In genomic region chr18:48453330-48454063, GRCh38 we compare ENCODE assay signal across 17 cellular contexts. TPM values are rescaled to one million over a fixed set of nuclear protein-coding genes. Genes with fewer than 3 reads are reported as not detected.
DNase-seq lines count a peak whose midpoint lies in the region; ATAC-seq, FAIRE-seq and TF ChIP-seq lines count a peak whose summit lies in the region.
"Had no signal": no experiment of that assay in that cellular context is flagged by ENCODE, and none has a peak within 500 bp of the region (broad histone marks: within the 10 kb centered on the region; RNA-seq: fewer than 3 reads in every experiment).

No MANE protein-coding gene starts in this region.

- H3K9me3 Mint-ChIP-seq in MCF 10A (ENCODE audit: unreplicated experiment): no peaks in the 10 kb centered on the region
- no peaks in the 10 kb centered on the region for H3K9me3 Mint-ChIP-seq in activated CD4-positive, alpha-beta memory T cell treated with anti-CD3 and anti-CD28 coated beads for 36 hours
- H3K9me3 Mint-ChIP-seq: activated T-helper 17 cell treated with anti-CD3 and anti-CD28 coated beads, Interleukin-2, amount 50 U/mL, for 72 hours had no signal

- H3K27me3 Mint-ChIP-seq in MCF 10A (ENCODE audit: insufficient read depth, unreplicated experiment): no peaks in the 10 kb centered on the region
- peaks cover 18% of the 10 kb centered on the region for H3K27me3 Mint-ChIP-seq in activated CD4-positive, alpha-beta memory T cell treated with anti-CD3 and anti-CD28 coated beads for 36 hours

- intact Hi-C loops in MCF 10A (cut with micrococcal nuclease): no loop called here
- intact Hi-C loops in activated CD4-positive, alpha-beta memory T cell treated with anti-CD3 and anti-CD28 coated beads for 36 hours (cut with micrococcal nuclease): no loop called here

- DNase-seq in HPDE6-E6E7 (ENCODE audit: extremely low spot score) (peak; percentile 55), MCF 10A (ENCODE audit: unreplicated experiment) (no peak), left lobe of liver (ENCODE audit: low spot score) (peak; percentile 57), small intestine (peak; percentile 76)
- DNase-seq in activated CD4-positive, alpha-beta memory T cell treated with anti-CD3 and anti-CD28 coated beads for 36 hours: no peak
- DNase-seq: activated CD8-positive, alpha-beta T cell treated with anti-CD3 and anti-CD28 coated beads, Interleukin-2, amount 10 ng/mL, durations not matched to agents 7 days and 5 days; CD4-positive, alpha-beta memory T cell; colonic mucosa; glutamatergic neuron; mucosa of descending colon; NCI-H2029 treated with DMSO at 0.1 percent for 48 hours; NCI-H774 had no signal

- TF ChIP-seq CTCF in MCF 10A (IDR thresholded peaks at IDR 0.05; ENCODE audit: unreplicated experiment): no peak

- POLR2A ChIA-PET in MCF 10A (lab: Yijun Ruan, JAX): no interaction called here
- POLR2A ChIA-PET in activated CD4-positive, alpha-beta memory T cell treated with anti-CD3 and anti-CD28 coated beads for 36 hours (lab: Charles Lee): no interaction called here

- H3K9me3 ChIP-seq in small intestine (ENCODE audit: control insufficient read depth, low read depth): no peaks in the 10 kb centered on the region
- H3K9me3 ChIP-seq: colonic mucosa, mucosa of descending colon had no signal

- peak; percentile 52 for ATAC-seq in left lobe of liver
- no peak for ATAC-seq in GM19395 (IDR thresholded peaks at IDR 0.05; ENCODE audit: unreplicated experiment)
- no peak for ATAC-seq in GM19324 (IDR thresholded peaks at IDR 0.05; ENCODE audit: low FRiP score, unreplicated experiment)
- no peak for ATAC-seq in GM18858 (IDR thresholded peaks at IDR 0.05; ENCODE audit: unreplicated experiment)
- ATAC-seq: activated CD8-positive, alpha-beta T cell treated with anti-CD3 and anti-CD28 coated beads, Interleukin-2, amount 10 ng/mL, durations not matched to agents 7 days and 5 days; activated T-helper 17 cell treated with anti-CD3 and anti-CD28 coated beads, Interleukin-2, amount 50 U/mL, for 72 hours; mucosa of descending colon had no signal

- no TSS peak for BruUV-seq in MCF 10A (replicated peaks; lab: Mats Ljungman, UMichigan)

- WGBS in small intestine, 3 donors: 32 to 62% (median 48%) methylated on average over 9 of the region's 9 CpGs

- H3K4me1 ChIP-seq in small intestine (ENCODE audit: control insufficient read depth in 2 of 2, insufficient read depth in 1 of 2, low read depth in 1 of 2, low read length in 1 of 2): peaks cover 0 to 11% of the 10 kb centered on the region in 2 donors
- H3K4me1 ChIP-seq: colonic mucosa had no signal

- H3K27ac Mint-ChIP-seq in MCF 10A (ENCODE audit: low read depth, unreplicated experiment): peak overlapping the region; percentile 95
- H3K27ac Mint-ChIP-seq in activated CD4-positive, alpha-beta memory T cell treated with anti-CD3 and anti-CD28 coated beads for 36 hours: no peak overlapping the region
- H3K27ac Mint-ChIP-seq: activated CD8-positive, alpha-beta T cell treated with anti-CD3 and anti-CD28 coated beads, Interleukin-2, amount 10 ng/mL, durations not matched to agents 7 days and 5 days; activated T-helper 17 cell treated with anti-CD3 and anti-CD28 coated beads, Interleukin-2, amount 50 U/mL, for 72 hours had no signal

- no peaks in the 10 kb centered on the region for H3K36me3 Mint-ChIP-seq in MCF 10A (ENCODE audit: insufficient read depth, unreplicated experiment)
- no peaks in the 10 kb centered on the region for H3K36me3 Mint-ChIP-seq in activated CD4-positive, alpha-beta memory T cell treated with anti-CD3 and anti-CD28 coated beads for 36 hours
- H3K36me3 Mint-ChIP-seq: CD4-positive, alpha-beta memory T cell had no signal

- H3K4me3 Mint-ChIP-seq in MCF 10A (ENCODE audit: unreplicated experiment): no peak overlapping the region
- no peak overlapping the region for H3K4me3 Mint-ChIP-seq in activated CD4-positive, alpha-beta memory T cell treated with anti-CD3 and anti-CD28 coated beads for 36 hours
- H3K4me3 Mint-ChIP-seq: activated CD8-positive, alpha-beta T cell treated with anti-CD3 and anti-CD28 coated beads, Interleukin-2, amount 10 ng/mL, durations not matched to agents 7 days and 5 days; activated T-helper 17 cell treated with anti-CD3 and anti-CD28 coated beads, Interleukin-2, amount 50 U/mL, for 72 hours had no signal

- H3K27ac ChIP-seq in small intestine (ENCODE audit: low read depth in 1 of 2, low read length in 1 of 2): peak overlapping the region; percentile 6 to 55
- H3K27ac ChIP-seq: colonic mucosa, VCaP had no signal

- peaks cover 23% of the 10 kb centered on the region for H3K4me1 Mint-ChIP-seq in MCF 10A (ENCODE audit: insufficient read depth, unreplicated experiment)
- peaks cover 30% of the 10 kb centered on the region for H3K4me1 Mint-ChIP-seq in activated CD4-positive, alpha-beta memory T cell treated with anti-CD3 and anti-CD28 coated beads for 36 hours (ENCODE audit: low read depth)

- H3K36me3 ChIP-seq in small intestine (ENCODE audit: control insufficient read depth in 2 of 2, insufficient read depth in 2 of 2, low read length in 2 of 2): no peaks in the 10 kb centered on the region
- H3K36me3 ChIP-seq: colonic mucosa had no signal

- CTCF ChIA-PET in MCF 10A (lab: Yijun Ruan, JAX): interaction anchor here (1.5 to 11.9 kb wide), 3 partner anchors 8 to 430 kb away, joined by 6 to 137 read pairs (median 10); no protein-coding TSS in a partner anchor
- CTCF ChIA-PET in activated CD4-positive, alpha-beta memory T cell treated with anti-CD3 and anti-CD28 coated beads for 36 hours (lab: Charles Lee): interaction anchor here (1.4 to 4.8 kb wide), 2 partner anchors 8 to 22 kb away, joined by 5 to 33 read pairs; no protein-coding TSS in a partner anchor

- peaks cover 0 to 2% of the 10 kb centered on the region in 2 donors for H3K27me3 ChIP-seq in small intestine (ENCODE audit: control insufficient read depth in 2 of 2, insufficient read depth in 2 of 2, low read length in 2 of 2)
- H3K27me3 ChIP-seq: colonic mucosa had no signal

- no peak for FAIRE-seq in small intestine (lab: Jason Lieb, UNC)

- H3K4me3 ChIP-seq in small intestine (ENCODE audit: low read depth in 1 of 2, low read length in 2 of 2): no peak overlapping the region
- H3K4me3 ChIP-seq: colonic mucosa, mucosa of descending colon had no signal

RNA-seq across cellular contexts. Expression of gene ZBTB7C, which starts 44.3 kb away (rescaled TPM):
- total RNA-seq in MCF 10A (2022) (0.42 and 0.69 TPM in 2 replicates), left lobe of liver (1.2 TPM)
- 1 to 10 TPM in 1 of 3 donors, under 1 TPM in 2; 0.54 to 4.1 (median 0.67) TPM for polyA plus RNA-seq in small intestine
- under 1 TPM in 1 of 2 experiments, not detected in 1; 0.05 TPM for total RNA-seq in activated CD4-positive, alpha-beta memory T cell treated with anti-CD3 and anti-CD28 coated beads for 36 hours
- total RNA-seq: activated CD8-positive, alpha-beta T cell treated with anti-CD3 and anti-CD28 coated beads, Interleukin-2, amount 10 ng/mL, durations not matched to agents 7 days and 5 days; CD4-positive, alpha-beta memory T cell had no signal

Comparison
In these comparisons a context has a peak if more than half of its experiments do, and no peak if none do; other contexts are left out.
1. DNase-seq: peak in HPDE6-E6E7 (single experiment), left lobe of liver (single experiment) and small intestine (single experiment); none in MCF 10A (single experiment) and activated CD4-positive, alpha-beta memory T cell treated with anti-CD3 and anti-CD28 coated beads for 36 hours (single experiment).